In genomic region chr6:7910654-7911344, GRCh38 we compare ENCODE assay signal across 1 cellular context.
A peak's percentile ranks its signal among the peaks of the same experiment; 100 is the strongest.
TF ChIP-seq lines count a peak whose summit lies in the region.

TXNDC5 (minus strand) TSS chr6:7910788; CDS start chr6:7910776, 12 bp downstream.

TF ChIP-seq in HEK293, 187 proteins besides CTCF, POLR2A, EP300 and RAD21 (continued from another document):
- TF ChIP-seq ZNF600 (tag by site-specific recombination; IDR thresholded peaks at IDR 0.05) (peak; percentile 73), YY2 (tag by site-specific recombination; IDR thresholded peaks at IDR 0.05) (no peak), ZNF433 (tag by site-specific recombination; IDR thresholded peaks at IDR 0.05; ENCODE audit: low read depth) (no peak), OVOL3 (tag by site-specific recombination; IDR thresholded peaks at IDR 0.05) (no peak), ZBTB11 (tag by site-specific recombination; conservative IDR thresholded peaks at IDR 0.05; ENCODE audit: low read depth) (peak; percentile 85), ZBTB48 (tag by site-specific recombination; IDR thresholded peaks at IDR 0.05) (peak; percentile 77), ZNF561 (tag by site-specific recombination; IDR thresholded peaks at IDR 0.05; ENCODE audit: borderline replicate concordance) (peak; percentile 47; the same call in 1 of the 2 replicates), GLIS2 (tag by site-specific recombination; IDR thresholded peaks at IDR 0.05) (no peak), ZNF837 (tag by site-specific recombination; IDR thresholded peaks at IDR 0.05) (no peak), YY1 (tag by site-specific recombination; IDR thresholded peaks at IDR 0.05) (0 out of 2 replicates have a peak, but pooled peaks have one; percentile 18), ZNF175 (tag by site-specific recombination; IDR thresholded peaks at IDR 0.05) (no peak), ZNF26 (tag by site-specific recombination; IDR thresholded peaks at IDR 0.05) (no peak), ZNF121 (tag by site-specific recombination; IDR thresholded peaks at IDR 0.05) (no peak), IKZF3 (tag by site-specific recombination; IDR thresholded peaks at IDR 0.05) (peak; percentile 48), SETDB1 (IDR thresholded peaks at IDR 0.05; ENCODE audit: insufficient read length, low read length) (no peak), SP7 (tag by site-specific recombination; IDR thresholded peaks at IDR 0.05) (peak; percentile 48; the same call in 1 of the 2 replicates), ZIC2 (tag by site-specific recombination; IDR thresholded peaks at IDR 0.05) (peak; percentile 43; the same call in 1 of the 2 replicates), KLF1 (tag by site-specific recombination; IDR thresholded peaks at IDR 0.05) (0 out of 2 replicates have a peak, but pooled peaks have one; percentile 16), ZNF677 (tag by site-specific recombination; IDR thresholded peaks at IDR 0.05) (no peak), ZNF16 (tag by site-specific recombination; IDR thresholded peaks at IDR 0.05; ENCODE audit: low read depth) (no peak), GFI1B (tag by site-specific recombination; IDR thresholded peaks at IDR 0.05) (no peak), ZBTB8A (tag by site-specific recombination; IDR thresholded peaks at IDR 0.05) (peak; percentile 77), PATZ1 (tag by site-specific recombination; IDR thresholded peaks at IDR 0.05) (no peak), KLF16 (tag by site-specific recombination; IDR thresholded peaks at IDR 0.05) (no peak), ZBTB26 (tag by site-specific recombination; optimal IDR thresholded peaks at IDR 0.05) (peak; percentile 79), ZNF629 (tag by site-specific recombination; IDR thresholded peaks at IDR 0.05) (no peak), ZNF335 (tag by site-specific recombination; conservative IDR thresholded peaks at IDR 0.05) (peak; percentile 85), EGR2 (tag by site-specific recombination; IDR thresholded peaks at IDR 0.05; ENCODE audit: low read depth) (no peak), ZXDB (tag by site-specific recombination; IDR thresholded peaks at IDR 0.05) (0 out of 2 replicates have a peak, but pooled peaks have one; percentile 49), SP3 (tag by site-specific recombination; IDR thresholded peaks at IDR 0.05) (no peak)
- TF ChIP-seq, protein P1, sequence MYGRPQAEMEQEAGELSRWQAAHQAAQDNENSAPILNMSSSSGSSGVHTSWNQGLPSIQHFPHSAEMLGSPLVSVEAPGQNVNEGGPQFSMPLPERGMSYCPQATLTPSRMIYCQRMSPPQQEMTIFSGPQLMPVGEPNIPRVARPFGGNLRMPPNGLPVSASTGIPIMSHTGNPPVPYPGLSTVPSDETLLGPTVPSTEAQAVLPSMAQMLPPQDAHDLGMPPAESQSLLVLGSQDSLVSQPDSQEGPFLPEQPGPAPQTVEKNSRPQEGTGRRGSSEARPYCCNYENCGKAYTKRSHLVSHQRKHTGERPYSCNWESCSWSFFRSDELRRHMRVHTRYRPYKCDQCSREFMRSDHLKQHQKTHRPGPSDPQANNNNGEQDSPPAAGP (tag by site-specific recombination; IDR thresholded peaks at IDR 0.05) = peak; percentile 35; the same call in 1 of the 2 replicates
- TF ChIP-seq, protein P2, sequence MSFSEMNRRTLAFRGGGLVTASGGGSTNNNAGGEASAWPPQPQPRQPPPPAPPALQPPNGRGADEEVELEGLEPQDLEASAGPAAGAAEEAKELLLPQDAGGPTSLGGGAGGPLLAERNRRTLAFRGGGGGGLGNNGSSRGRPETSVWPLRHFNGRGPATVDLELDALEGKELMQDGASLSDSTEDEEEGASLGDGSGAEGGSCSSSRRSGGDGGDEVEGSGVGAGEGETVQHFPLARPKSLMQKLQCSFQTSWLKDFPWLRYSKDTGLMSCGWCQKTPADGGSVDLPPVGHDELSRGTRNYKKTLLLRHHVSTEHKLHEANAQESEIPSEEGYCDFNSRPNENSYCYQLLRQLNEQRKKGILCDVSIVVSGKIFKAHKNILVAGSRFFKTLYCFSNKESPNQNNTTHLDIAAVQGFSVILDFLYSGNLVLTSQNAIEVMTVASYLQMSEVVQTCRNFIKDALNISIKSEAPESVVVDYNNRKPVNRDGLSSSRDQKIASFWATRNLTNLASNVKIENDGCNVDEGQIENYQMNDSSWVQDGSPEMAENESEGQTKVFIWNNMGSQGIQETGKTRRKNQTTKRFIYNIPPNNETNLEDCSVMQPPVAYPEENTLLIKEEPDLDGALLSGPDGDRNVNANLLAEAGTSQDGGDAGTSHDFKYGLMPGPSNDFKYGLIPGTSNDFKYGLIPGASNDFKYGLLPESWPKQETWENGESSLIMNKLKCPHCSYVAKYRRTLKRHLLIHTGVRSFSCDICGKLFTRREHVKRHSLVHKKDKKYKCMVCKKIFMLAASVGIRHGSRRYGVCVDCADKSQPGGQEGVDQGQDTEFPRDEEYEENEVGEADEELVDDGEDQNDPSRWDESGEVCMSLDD (tag by site-specific recombination; IDR thresholded peaks at IDR 0.05) = peak; percentile 65
- TF ChIP-seq, protein P3, sequence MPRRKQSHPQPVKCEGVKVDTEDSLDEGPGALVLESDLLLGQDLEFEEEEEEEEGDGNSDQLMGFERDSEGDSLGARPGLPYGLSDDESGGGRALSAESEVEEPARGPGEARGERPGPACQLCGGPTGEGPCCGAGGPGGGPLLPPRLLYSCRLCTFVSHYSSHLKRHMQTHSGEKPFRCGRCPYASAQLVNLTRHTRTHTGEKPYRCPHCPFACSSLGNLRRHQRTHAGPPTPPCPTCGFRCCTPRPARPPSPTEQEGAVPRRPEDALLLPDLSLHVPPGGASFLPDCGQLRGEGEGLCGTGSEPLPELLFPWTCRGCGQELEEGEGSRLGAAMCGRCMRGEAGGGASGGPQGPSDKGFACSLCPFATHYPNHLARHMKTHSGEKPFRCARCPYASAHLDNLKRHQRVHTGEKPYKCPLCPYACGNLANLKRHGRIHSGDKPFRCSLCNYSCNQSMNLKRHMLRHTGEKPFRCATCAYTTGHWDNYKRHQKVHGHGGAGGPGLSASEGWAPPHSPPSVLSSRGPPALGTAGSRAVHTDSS (tag by site-specific recombination; IDR thresholded peaks at IDR 0.05) = no peak
